Comparison of ENCODE assay signal across 30 cellular contexts in genomic region chr16:84009282-84009681, GRCh38. TPM values are rescaled to one million over a fixed set of nuclear protein-coding genes. Genes with fewer than 3 reads are reported as not detected.
"Had no signal": no experiment of that assay in that cellular context is flagged by ENCODE, and none has a peak within 500 bp of the region (broad histone marks: within the 10 kb centered on the region; RNA-seq: fewer than 3 reads in every experiment).

No MANE protein-coding gene starts in this region.

- ATAC-seq: left colon; left lung; lower lobe of right lung; naive thymus-derived CD8-positive, alpha-beta T cell; pancreas; right cardiac atrium; stimulated activated effector memory CD8-positive, alpha-beta T cell treated with anti-CD3 and anti-CD28 coated beads, Interleukin-12 subunit alpha, Interleukin-12 subunit beta, amount 100 ng/mL, for 72 hours; upper lobe of right lung had no signal

- H3K27me3 ChIP-seq: pancreas had no signal

- DNase-seq: immature natural killer cell; kidney; left colon; left lung; lower lobe of right lung; mammary epithelial cell; mesenchymal stem cell; naive thymus-derived CD8-positive, alpha-beta T cell; posterior cingulate gyrus; retina; sigmoid colon; small intestine; spleen; stimulated activated CD4-positive, alpha-beta T cell treated with anti-CD3 and anti-CD28 coated beads, Interleukin-4, amount 100 ng/mL, for 24 hours; stimulated activated naive CD4-positive, alpha-beta T cell; tibial artery; trophoblast cell; upper lobe of right lung had no signal

- H3K9me3 ChIP-seq: left lung, lower lobe of right lung, pancreas, prostate gland, sigmoid colon, suprapubic skin, thoracic aorta, tibial artery, upper lobe of right lung had no signal

- H3K4me3 ChIP-seq: left lung, lower lobe of right lung, pancreas, prostate gland, sigmoid colon, spleen, suprapubic skin, thoracic aorta, tibial artery, upper lobe of right lung had no signal

- H3K36me3 ChIP-seq: left lung, lower lobe of right lung, pancreas, prostate gland, sigmoid colon, spleen, suprapubic skin, thoracic aorta, tibial artery, upper lobe of right lung had no signal

- H3K4me1 ChIP-seq: left lung, lower lobe of right lung, pancreas, prostate gland, sigmoid colon, suprapubic skin, tibial artery, upper lobe of right lung had no signal

- H3K27ac ChIP-seq: left lung, lower lobe of right lung, pancreas, prostate gland, sigmoid colon, spleen, suprapubic skin, thoracic aorta, tibial artery, upper lobe of right lung had no signal

- FAIRE-seq: islet of Langerhans, kidney, pancreas, small intestine, urothelium cell line had no signal

RNA-seq across cellular contexts. Expression of gene SLC38A8, which starts 33.3 kb away (rescaled TPM):
- total RNA-seq: kidney; left colon; lower lobe of right lung; mammary epithelial cell; mucosa of gallbladder; naive thymus-derived CD8-positive, alpha-beta T cell; neural crest cell; osteoblast; prostate gland; sigmoid colon; spleen; subcutaneous adipose tissue; suprapubic skin; thoracic aorta; upper lobe of right lung had no signal
- polyA plus RNA-seq: immature natural killer cell; mammary epithelial cell; naive thymus-derived CD8-positive, alpha-beta T cell; right cardiac atrium; sigmoid colon had no signal

RNA-seq across cellular contexts. Expression of gene NECAB2, which starts 41.2 kb away (rescaled TPM):
- total RNA-seq: naive thymus-derived CD8-positive, alpha-beta T cell; subcutaneous adipose tissue; suprapubic skin; thoracic aorta; upper lobe of right lung had no signal
- polyA plus RNA-seq: immature natural killer cell; naive thymus-derived CD8-positive, alpha-beta T cell had no signal
